ENCODE assay signal across 2 cellular contexts in the genomic region with DNA sequence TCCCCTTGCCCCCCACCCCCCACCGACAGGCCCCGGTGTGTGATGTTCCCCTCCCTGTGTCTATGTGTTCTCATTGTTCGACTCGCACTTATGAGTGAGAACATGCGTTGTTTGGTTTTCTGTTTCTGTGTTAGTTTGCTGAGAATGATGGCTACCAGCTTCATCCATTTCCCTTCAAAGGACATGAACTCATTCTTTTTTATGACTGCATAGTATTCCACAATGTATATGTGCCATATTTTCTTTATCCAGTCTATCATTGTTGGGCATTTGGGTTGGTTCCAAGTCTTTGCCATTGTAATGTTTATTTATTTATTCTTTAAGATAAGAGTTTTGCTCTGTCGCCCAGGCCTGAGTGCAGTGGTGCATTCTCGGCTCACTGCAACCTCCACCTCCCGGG. TPM values are rescaled to one million over a fixed set of nuclear protein-coding genes. Genes with fewer than 3 reads are reported as not detected.
"Had no signal": no experiment of that assay in that cellular context is flagged by ENCODE, and none has a peak within 500 bp of the region (broad histone marks: within the 10 kb centered on the region; RNA-seq: fewer than 3 reads in every experiment).

No MANE protein-coding gene starts in this region.

RNA-seq across cellular contexts. Expression of a gene that starts 13.9 kb away (rescaled TPM):
- total RNA-seq: G401, GM12878 had no signal
